9 cellular contexts compared by ENCODE assay signal in the genomic region with DNA sequence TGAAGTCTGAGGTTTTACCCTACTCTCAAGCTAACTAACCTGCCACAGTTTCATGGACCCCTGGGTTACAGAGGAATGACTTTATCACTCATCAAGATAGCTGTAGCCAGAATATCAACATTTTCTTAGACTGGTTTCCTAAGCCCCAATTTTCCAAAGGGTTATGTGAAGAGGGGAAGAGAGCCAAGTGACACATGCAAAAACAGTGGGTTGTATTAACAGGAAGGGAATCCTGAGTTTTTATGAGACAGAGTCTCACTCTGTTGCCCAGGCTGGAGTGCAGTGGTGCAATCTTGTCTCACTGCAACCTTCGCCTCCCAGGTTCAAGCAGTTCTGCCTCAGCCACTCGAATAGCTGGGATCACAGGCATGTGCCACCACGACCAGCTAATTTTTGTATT. TPM values are rescaled to one million over a fixed set of nuclear protein-coding genes. Genes with fewer than 3 reads are reported as not detected.
DNase-seq lines count a peak whose midpoint lies in the region; ATAC-seq and TF ChIP-seq lines count a peak whose summit lies in the region.
"Had no signal": no experiment of that assay in that cellular context is flagged by ENCODE, and none has a peak within 500 bp of the region (broad histone marks: within the 10 kb centered on the region; RNA-seq: fewer than 3 reads in every experiment).

No MANE protein-coding gene starts in this region.

- no peaks in the 10 kb centered on the region for H3K27me3 ChIP-seq in tibial nerve

- H3K4me1 Mint-ChIP-seq in activated T-cell treated with anti-CD3 and anti-CD28 coated beads, Interleukin-2, amount 50 U/mL, for 72 hours (ENCODE audit: low read depth), result peaks cover 61% of the 10 kb centered on the region
- peaks cover 66% of the 10 kb centered on the region for H3K4me1 Mint-ChIP-seq in activated T-cell treated with anti-CD3 and anti-CD28 coated beads, Interleukin-2, amount 50 U/mL, for 4 hours (ENCODE audit: low read depth)
- H3K4me1 Mint-ChIP-seq in dendritic cell treated with granulocyte-macrophage colony-stimulating factor and Interleukin-4, amounts not matched to agents 40 ng/mL and 50 ng/mL, for 4 days (ENCODE audit: low read depth), result peaks cover 59% of the 10 kb centered on the region

- 76 to 84% methylated on average over 3 of the region's 3 CpGs for WGBS in tibial nerve, 2 donors

- no peaks in the 10 kb centered on the region for H3K9me3 Mint-ChIP-seq in activated T-cell treated with anti-CD3 and anti-CD28 coated beads, Interleukin-2, amount 50 U/mL, for 72 hours
- no peaks in the 10 kb centered on the region for H3K9me3 Mint-ChIP-seq in activated T-cell treated with anti-CD3 and anti-CD28 coated beads, Interleukin-2, amount 50 U/mL, for 4 hours
- H3K9me3 Mint-ChIP-seq in dendritic cell treated with granulocyte-macrophage colony-stimulating factor and Interleukin-4, amounts not matched to agents 40 ng/mL and 50 ng/mL, for 4 days, result no peaks in the 10 kb centered on the region

- H3K27ac Mint-ChIP-seq in activated T-cell treated with anti-CD3 and anti-CD28 coated beads, Interleukin-2, amount 50 U/mL, for 72 hours, result no peak overlapping the region
- H3K27ac Mint-ChIP-seq in dendritic cell treated with granulocyte-macrophage colony-stimulating factor and Interleukin-4, amounts not matched to agents 40 ng/mL and 50 ng/mL, for 4 days, result peak overlapping the region; percentile 52

- H3K4me3 ChIP-seq in tibial nerve, result no peak overlapping the region

- no peak for TF ChIP-seq POLR2A in tibial nerve (IDR thresholded peaks at IDR 0.05)

- TF ChIP-seq CTCF in tibial nerve (IDR thresholded peaks at IDR 0.05), result no peak

- peak overlapping the region; percentile 54 to 57 for H3K4me3 Mint-ChIP-seq in activated T-cell treated with anti-CD3 and anti-CD28 coated beads, Interleukin-2, amount 50 U/mL, for 72 hours
- no peak overlapping the region for H3K4me3 Mint-ChIP-seq in activated T-cell treated with anti-CD3 and anti-CD28 coated beads, Interleukin-2, amount 50 U/mL, for 4 hours
- H3K4me3 Mint-ChIP-seq in dendritic cell treated with granulocyte-macrophage colony-stimulating factor and Interleukin-4, amounts not matched to agents 40 ng/mL and 50 ng/mL, for 4 days, result no peak overlapping the region

- ATAC-seq in activated T-cell treated with anti-CD3 and anti-CD28 coated beads, Interleukin-2, amount 50 U/mL, for 72 hours (replicated peaks in 1 of 2), result no peak
- ATAC-seq in activated T-cell treated with anti-CD3 and anti-CD28 coated beads, Interleukin-2, amount 50 U/mL, for 4 hours, result no peak
- peak; percentile 2 for ATAC-seq in HG03139 (IDR thresholded peaks at IDR 0.05; ENCODE audit: unreplicated experiment)

- H3K27ac ChIP-seq in tibial nerve, result peak overlapping the region in 3 of 4 donors; percentile 59 to 93 (median 71)

- peaks cover 0 to 66% (median 34%) of the 10 kb centered on the region in 4 donors for H3K4me1 ChIP-seq in tibial nerve

- no peaks in the 10 kb centered on the region for H3K27me3 Mint-ChIP-seq in activated T-cell treated with anti-CD3 and anti-CD28 coated beads, Interleukin-2, amount 50 U/mL, for 72 hours (ENCODE audit: low read depth)
- H3K27me3 Mint-ChIP-seq in activated T-cell treated with anti-CD3 and anti-CD28 coated beads, Interleukin-2, amount 50 U/mL, for 4 hours (ENCODE audit: low read depth), result no peaks in the 10 kb centered on the region
- no peaks in the 10 kb centered on the region for H3K27me3 Mint-ChIP-seq in dendritic cell treated with granulocyte-macrophage colony-stimulating factor and Interleukin-4, amounts not matched to agents 40 ng/mL and 50 ng/mL, for 4 days

- H3K36me3 ChIP-seq in tibial nerve, result no peaks in the 10 kb centered on the region

- intact Hi-C loops in dendritic cell treated with granulocyte-macrophage colony-stimulating factor and Interleukin-4, amounts not matched to agents 40 ng/mL and 50 ng/mL, for 4 days (cut with micrococcal nuclease), result no loop called here

- no peaks in the 10 kb centered on the region for H3K9me3 ChIP-seq in tibial nerve

- H3K36me3 Mint-ChIP-seq in activated T-cell treated with anti-CD3 and anti-CD28 coated beads, Interleukin-2, amount 50 U/mL, for 72 hours (ENCODE audit: insufficient read depth in 2 of 2), result peaks cover 0 to 6% of the 10 kb centered on the region in 2 donors
- peaks cover 2% of the 10 kb centered on the region for H3K36me3 Mint-ChIP-seq in activated T-cell treated with anti-CD3 and anti-CD28 coated beads, Interleukin-2, amount 50 U/mL, for 4 hours (ENCODE audit: insufficient read depth)
- peaks cover 29% of the 10 kb centered on the region for H3K36me3 Mint-ChIP-seq in dendritic cell treated with granulocyte-macrophage colony-stimulating factor and Interleukin-4, amounts not matched to agents 40 ng/mL and 50 ng/mL, for 4 days (ENCODE audit: low read depth)

- TF ChIP-seq EP300 in tibial nerve (IDR thresholded peaks at IDR 0.05), result no peak

- DNase-seq in activated T-cell treated with anti-CD3 and anti-CD28 coated beads, Interleukin-2, amount 50 U/mL, for 72 hours, result no peak
- no peak for DNase-seq in activated T-cell treated with anti-CD3 and anti-CD28 coated beads, Interleukin-2, amount 50 U/mL, for 4 hours
- DNase-seq in tibial nerve (ENCODE audit: low spot score in 2 of 2), result no peak
- DNase-seq in A172 (ENCODE audit: low spot score), result no peak
- DNase-seq in HCEC 1CT, result no peak
- DNase-seq in cerebellar nuclear complex (lab: John Stamatoyannopoulos, UW), result no peak
- DNase-seq: NCI-H1694 had no signal

RNA-seq across cellular contexts. Expression of gene AFF1, which starts 5.4 kb away (rescaled TPM):
- 10 to 100 TPM; 57.5 to 68.6 TPM for total RNA-seq in activated T-cell treated with anti-CD3 and anti-CD28 coated beads, Interleukin-2, amount 50 U/mL, for 72 hours
- 10 to 100 TPM; 20.0 to 35.5 (median 26.5) TPM for total RNA-seq in activated T-cell treated with anti-CD3 and anti-CD28 coated beads, Interleukin-2, amount 50 U/mL, for 4 hours
- total RNA-seq in tibial nerve, result 100 to 1,000 TPM; 105 to 152 (median 111) TPM
- 5.4 and 5.8 TPM in 2 replicates for total RNA-seq in A172 (2014; rRNA removed; shearing (Covaris generic))

RNA-seq across cellular contexts. Expression of gene C4orf36, which starts 48.0 kb away (rescaled TPM):
- total RNA-seq in activated T-cell treated with anti-CD3 and anti-CD28 coated beads, Interleukin-2, amount 50 U/mL, for 72 hours, result under 1 TPM in 1 of 2 donors, not detected in 1; 0.38 TPM
- total RNA-seq in activated T-cell treated with anti-CD3 and anti-CD28 coated beads, Interleukin-2, amount 50 U/mL, for 4 hours, result not detected
- 1 to 10 TPM in 3 of 4 donors, under 1 TPM in 1; 0.66 to 5.3 (median 3.4) TPM for total RNA-seq in tibial nerve
- total RNA-seq in A172 (2014; rRNA removed; shearing (Covaris generic)), result 2.9 TPM in 1 of 2 replicates, not detected in the other

Comparison
In these comparisons a context has a peak if more than half of its experiments do, and no peak if none do; other contexts are left out.
1. H3K4me3 Mint-ChIP-seq: peak in activated T-cell treated with anti-CD3 and anti-CD28 coated beads, Interleukin-2, amount 50 U/mL, for 72 hours (2 of 2); none in activated T-cell treated with anti-CD3 and anti-CD28 coated beads, Interleukin-2, amount 50 U/mL, for 4 hours (single experiment) and dendritic cell treated with granulocyte-macrophage colony-stimulating factor and Interleukin-4, amounts not matched to agents 40 ng/mL and 50 ng/mL, for 4 days (single experiment).